ENCODE assay signal across 27 cellular contexts in genomic region chr12:126551882-126552281, GRCh38.
"Had no signal": no experiment of that assay in that cellular context is flagged by ENCODE, and none has a peak within 500 bp of the region (broad histone marks: within the 10 kb centered on the region; RNA-seq: fewer than 3 reads in every experiment).

No MANE protein-coding gene starts in this region.

- FAIRE-seq: colon, endometrium, endothelial cell of umbilical vein, frontal cortex had no signal

- H3K27me3 ChIP-seq: colonic mucosa, esophagus muscularis mucosa, esophagus squamous epithelium, foreskin keratinocyte, gastrocnemius medialis, gastroesophageal sphincter, heart left ventricle, heart right ventricle had no signal

- H3K4me1 ChIP-seq: colonic mucosa, esophagus muscularis mucosa, esophagus squamous epithelium, foreskin keratinocyte, gastrocnemius medialis, gastroesophageal sphincter, heart left ventricle, heart right ventricle had no signal

- H3K27ac ChIP-seq: colonic mucosa, coronary artery, dorsolateral prefrontal cortex, epithelial cell of prostate, esophagus muscularis mucosa, esophagus squamous epithelium, foreskin keratinocyte, gastrocnemius medialis, gastroesophageal sphincter, heart left ventricle, heart right ventricle had no signal

- H3K4me3 ChIP-seq: colonic mucosa, coronary artery, dorsolateral prefrontal cortex, esophagus muscularis mucosa, esophagus squamous epithelium, gastrocnemius medialis, gastroesophageal sphincter, heart left ventricle, heart right ventricle had no signal

- ATAC-seq: effector memory CD8-positive, alpha-beta T cell; esophagus mucosa; foreskin keratinocyte; gastrocnemius medialis; gastroesophageal sphincter; heart left ventricle; heart right ventricle had no signal

- H3K9me3 ChIP-seq: colonic mucosa, esophagus squamous epithelium, gastrocnemius medialis, heart left ventricle had no signal

- H3K36me3 ChIP-seq: colonic mucosa, esophagus muscularis mucosa, esophagus squamous epithelium, gastrocnemius medialis, gastroesophageal sphincter, heart left ventricle, heart right ventricle had no signal

- DNase-seq: colonic mucosa; cortex of kidney; dermis blood vessel endothelial cell; dorsolateral prefrontal cortex; effector CD8-positive, alpha-beta T cell; effector memory CD4-positive, alpha-beta T cell; effector memory CD8-positive, alpha-beta T cell; endodermal cell; erythroblast; esophagus squamous epithelium; foreskin fibroblast; foreskin keratinocyte; foreskin melanocyte; gastrocnemius medialis; glutamatergic neuron; head of caudate nucleus; heart left ventricle; heart right ventricle had no signal
